1 cellular context compared by ENCODE assay signal in the genomic region with DNA sequence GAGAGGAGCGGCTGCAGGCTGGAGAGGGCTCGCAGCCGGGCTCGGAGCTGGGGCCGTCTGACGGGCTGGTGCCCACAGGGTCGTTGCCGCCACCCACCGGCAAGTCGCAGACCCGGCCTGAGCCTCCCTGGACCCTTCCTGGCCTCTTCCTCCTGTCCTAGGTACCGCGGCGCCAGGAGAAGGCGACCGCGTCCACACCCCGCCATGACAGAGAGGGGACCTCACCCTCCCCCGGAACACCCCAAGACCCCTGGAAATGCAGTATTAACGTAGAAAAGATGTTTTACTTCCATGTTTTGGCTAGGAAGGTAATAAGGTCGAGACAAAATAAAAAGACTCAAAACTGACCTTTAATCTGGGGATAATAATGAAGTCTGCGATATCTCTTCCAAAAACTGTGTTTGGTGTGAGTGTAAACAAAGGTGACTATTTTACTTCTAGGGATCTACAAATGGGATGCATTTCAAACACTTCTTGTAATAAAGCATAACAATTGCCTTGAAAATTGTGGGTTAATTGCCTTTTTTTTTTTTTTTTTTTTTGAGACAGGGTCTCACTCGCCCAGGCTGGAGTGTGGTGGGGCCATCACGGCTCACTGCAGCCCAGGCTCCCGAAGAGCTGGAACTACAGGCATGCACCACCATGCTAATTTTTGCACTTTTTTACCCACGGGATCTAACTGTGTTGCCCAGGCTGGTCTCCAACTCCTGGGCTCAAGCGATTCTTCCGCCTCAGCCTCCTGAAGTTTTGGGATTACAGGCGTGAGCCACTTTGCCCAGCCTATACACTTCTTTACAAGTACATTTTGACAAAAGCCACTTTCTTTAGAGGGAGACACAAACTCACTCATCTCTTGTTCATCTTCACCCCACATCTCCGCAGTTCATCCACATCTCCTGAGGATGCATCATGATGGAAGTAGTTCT.
TF ChIP-seq lines count a peak whose summit lies in the region.

No MANE protein-coding gene starts in this region.

TF ChIP-seq in WTC11, 78 proteins besides CTCF, POLR2A, EP300 and RAD21 (continued from another document):
- TF ChIP-seq, protein P1, sequence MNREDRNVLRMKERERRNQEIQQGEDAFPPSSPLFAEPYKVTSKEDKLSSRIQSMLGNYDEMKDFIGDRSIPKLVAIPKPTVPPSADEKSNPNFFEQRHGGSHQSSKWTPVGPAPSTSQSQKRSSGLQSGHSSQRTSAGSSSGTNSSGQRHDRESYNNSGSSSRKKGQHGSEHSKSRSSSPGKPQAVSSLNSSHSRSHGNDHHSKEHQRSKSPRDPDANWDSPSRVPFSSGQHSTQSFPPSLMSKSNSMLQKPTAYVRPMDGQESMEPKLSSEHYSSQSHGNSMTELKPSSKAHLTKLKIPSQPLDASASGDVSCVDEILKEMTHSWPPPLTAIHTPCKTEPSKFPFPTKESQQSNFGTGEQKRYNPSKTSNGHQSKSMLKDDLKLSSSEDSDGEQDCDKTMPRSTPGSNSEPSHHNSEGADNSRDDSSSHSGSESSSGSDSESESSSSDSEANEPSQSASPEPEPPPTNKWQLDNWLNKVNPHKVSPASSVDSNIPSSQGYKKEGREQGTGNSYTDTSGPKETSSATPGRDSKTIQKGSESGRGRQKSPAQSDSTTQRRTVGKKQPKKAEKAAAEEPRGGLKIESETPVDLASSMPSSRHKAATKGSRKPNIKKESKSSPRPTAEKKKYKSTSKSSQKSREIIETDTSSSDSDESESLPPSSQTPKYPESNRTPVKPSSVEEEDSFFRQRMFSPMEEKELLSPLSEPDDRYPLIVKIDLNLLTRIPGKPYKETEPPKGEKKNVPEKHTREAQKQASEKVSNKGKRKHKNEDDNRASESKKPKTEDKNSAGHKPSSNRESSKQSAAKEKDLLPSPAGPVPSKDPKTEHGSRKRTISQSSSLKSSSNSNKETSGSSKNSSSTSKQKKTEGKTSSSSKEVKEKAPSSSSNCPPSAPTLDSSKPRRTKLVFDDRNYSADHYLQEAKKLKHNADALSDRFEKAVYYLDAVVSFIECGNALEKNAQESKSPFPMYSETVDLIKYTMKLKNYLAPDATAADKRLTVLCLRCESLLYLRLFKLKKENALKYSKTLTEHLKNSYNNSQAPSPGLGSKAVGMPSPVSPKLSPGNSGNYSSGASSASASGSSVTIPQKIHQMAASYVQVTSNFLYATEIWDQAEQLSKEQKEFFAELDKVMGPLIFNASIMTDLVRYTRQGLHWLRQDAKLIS (CRISPR knock-in tag; IDR thresholded peaks at IDR 0.05; ENCODE audit: borderline replicate concordance), result 0 out of 2 replicates have a peak, but pooled peaks have one; percentile 6
